3 cellular contexts compared by ENCODE assay signal in genomic region chr20:19371112-19371511, GRCh38.
"Had no signal": no experiment of that assay in that cellular context is flagged by ENCODE, and none has a peak within 500 bp of the region (broad histone marks: within the 10 kb centered on the region; RNA-seq: fewer than 3 reads in every experiment).

No MANE protein-coding gene starts in this region.

- DNase-seq: GDM1, GF-D8 had no signal

- ATAC-seq: GM12878 had no signal

- H3K4me3 ChIP-seq: GM12878 had no signal
